19 cellular contexts compared by ENCODE assay signal in the genomic region with DNA sequence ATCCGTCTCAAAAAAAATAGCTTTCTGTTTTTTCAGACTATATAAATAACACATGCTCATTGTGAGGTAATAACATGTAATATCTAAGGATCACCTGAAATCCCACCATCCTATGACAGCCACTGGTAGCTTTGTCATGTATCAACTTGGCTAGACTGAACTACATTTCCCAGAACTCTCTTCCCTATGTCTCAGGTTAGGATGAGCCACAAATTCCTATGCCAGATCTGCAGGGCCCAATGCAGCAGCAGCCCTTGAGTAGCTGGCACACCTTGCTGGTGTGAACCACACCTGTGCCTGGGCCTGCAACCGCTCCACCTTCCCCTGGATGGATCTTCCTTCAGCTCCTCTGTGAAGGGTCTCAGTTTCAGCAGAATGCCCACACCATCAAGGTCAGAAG. TPM values are rescaled to one million over a fixed set of nuclear protein-coding genes. Genes with fewer than 3 reads are reported as not detected.
DNase-seq lines count a peak whose midpoint lies in the region; ATAC-seq and TF ChIP-seq lines count a peak whose summit lies in the region.
"Had no signal": no experiment of that assay in that cellular context is flagged by ENCODE, and none has a peak within 500 bp of the region (broad histone marks: within the 10 kb centered on the region; RNA-seq: fewer than 3 reads in every experiment).

No MANE protein-coding gene starts in this region.

- no peak for DNase-seq in activated CD8-positive, alpha-beta T cell treated with anti-CD3 and anti-CD28 coated beads for 36 hours
- no peak for DNase-seq in activated CD8-positive, alpha-beta T cell treated with anti-CD3 and anti-CD28 coated beads, Interleukin-2, amount 10 ng/mL, durations not matched to agents 7 days and 5 days
- DNase-seq in central memory CD8-positive, alpha-beta T cell (ENCODE audit: low spot score in 2 of 2), result no peak
- DNase-seq in nephron progenitor cell, result no peak
- DNase-seq in ACHN, result no peak
- DNase-seq in NCI-H2196 treated with DMSO at 0.1 percent for 48 hours (lab: John Stamatoyannopoulos, UW; ENCODE audit: unreplicated experiment), result no peak
- DNase-seq: dorsolateral prefrontal cortex, foreskin melanocyte, MM.1S, natural killer cell, NCI-H345, thyroid gland had no signal

- H3K4me1 ChIP-seq in HEK293 (ENCODE audit: control insufficient read depth, insufficient read depth, low read length), result peaks cover 6% of the 10 kb centered on the region
- H3K4me1 ChIP-seq: parathyroid adenoma, thyroid gland had no signal

- no peak for ATAC-seq in activated CD8-positive, alpha-beta T cell treated with anti-CD3 and anti-CD28 coated beads for 36 hours
- ATAC-seq in activated CD8-positive, alpha-beta T cell treated with anti-CD3 and anti-CD28 coated beads, Interleukin-2, amount 10 ng/mL, durations not matched to agents 7 days and 5 days, result no peak
- no peak for ATAC-seq in central memory CD8-positive, alpha-beta T cell (replicated peaks; ENCODE audit: extremely low read depth, poor library complexity, severe bottlenecking)
- no peak for ATAC-seq in GM18511 (IDR thresholded peaks at IDR 0.05; ENCODE audit: unreplicated experiment)
- ATAC-seq: natural killer cell had no signal

- H3K36me3 Mint-ChIP-seq in activated CD8-positive, alpha-beta T cell treated with anti-CD3 and anti-CD28 coated beads for 36 hours (ENCODE audit: low read depth), result peaks cover 42% of the 10 kb centered on the region
- peaks cover 38% of the 10 kb centered on the region for H3K36me3 Mint-ChIP-seq in activated CD8-positive, alpha-beta T cell treated with anti-CD3 and anti-CD28 coated beads, Interleukin-2, amount 10 ng/mL, durations not matched to agents 7 days and 5 days (ENCODE audit: low read depth)
- H3K36me3 Mint-ChIP-seq in central memory CD8-positive, alpha-beta T cell (ENCODE audit: insufficient read depth), result peaks cover 46% of the 10 kb centered on the region
- peaks cover 43% of the 10 kb centered on the region for H3K36me3 Mint-ChIP-seq in nephron progenitor cell (ENCODE audit: low read depth)

- intact Hi-C loops in activated CD8-positive, alpha-beta T cell treated with anti-CD3 and anti-CD28 coated beads for 36 hours (cut with micrococcal nuclease), result no loop called here

- H3K4me3 Mint-ChIP-seq in activated CD8-positive, alpha-beta T cell treated with anti-CD3 and anti-CD28 coated beads for 36 hours, result no peak overlapping the region
- H3K4me3 Mint-ChIP-seq in activated CD8-positive, alpha-beta T cell treated with anti-CD3 and anti-CD28 coated beads, Interleukin-2, amount 10 ng/mL, durations not matched to agents 7 days and 5 days, result no peak overlapping the region
- no peak overlapping the region for H3K4me3 Mint-ChIP-seq in central memory CD8-positive, alpha-beta T cell
- peak overlapping the region; percentile 17 for H3K4me3 Mint-ChIP-seq in nephron progenitor cell
- H3K4me3 Mint-ChIP-seq: activated T-helper 1 cell treated with anti-CD3 and anti-CD28 coated beads, Interleukin-12 subunit alpha, Interleukin-12 subunit beta, Interleukin-2, Interleukin-4 antibody, amounts not matched to agents 30 ng/mL and 10 ng/mL and 1 ng/mL, durations not matched to agents 14 hours and 24 hours and 36 hours; natural killer cell; T-helper 2 cell treated with Interferon-gamma antibody and Interleukin-4, amounts not matched to agents 5 μg/mL and 100 μg/mL, for 36 hours had no signal

- no peaks in the 10 kb centered on the region for H3K27me3 Mint-ChIP-seq in activated CD8-positive, alpha-beta T cell treated with anti-CD3 and anti-CD28 coated beads for 36 hours
- H3K27me3 Mint-ChIP-seq in activated CD8-positive, alpha-beta T cell treated with anti-CD3 and anti-CD28 coated beads, Interleukin-2, amount 10 ng/mL, durations not matched to agents 7 days and 5 days (ENCODE audit: low read depth), result no peaks in the 10 kb centered on the region
- H3K27me3 Mint-ChIP-seq in central memory CD8-positive, alpha-beta T cell, result no peaks in the 10 kb centered on the region
- H3K27me3 Mint-ChIP-seq in nephron progenitor cell (ENCODE audit: low read depth, poor library complexity), result no peaks in the 10 kb centered on the region

- H3K36me3 ChIP-seq in HEK293 (ENCODE audit: control insufficient read depth in 2 of 2, insufficient read depth in 1 of 2, low read length in 2 of 2), result peaks cover 25 to 64% of the 10 kb centered on the region in 2 experiments

- peaks cover 28% of the 10 kb centered on the region for H3K4me1 Mint-ChIP-seq in activated CD8-positive, alpha-beta T cell treated with anti-CD3 and anti-CD28 coated beads for 36 hours (ENCODE audit: low read depth)
- H3K4me1 Mint-ChIP-seq in activated CD8-positive, alpha-beta T cell treated with anti-CD3 and anti-CD28 coated beads, Interleukin-2, amount 10 ng/mL, durations not matched to agents 7 days and 5 days (ENCODE audit: low read depth), result peaks cover 7% of the 10 kb centered on the region
- no peaks in the 10 kb centered on the region for H3K4me1 Mint-ChIP-seq in central memory CD8-positive, alpha-beta T cell
- H3K4me1 Mint-ChIP-seq in nephron progenitor cell, result peaks cover 36% of the 10 kb centered on the region
- H3K4me1 Mint-ChIP-seq: natural killer cell had no signal

- no peak overlapping the region for H3K4me3 ChIP-seq in HEK293 (ENCODE audit: low read depth, low read length)
- H3K4me3 ChIP-seq: dorsolateral prefrontal cortex, SK-N-MC, thyroid gland had no signal

- H3K9me3 ChIP-seq in HEK293 (ENCODE audit: control insufficient read depth, insufficient read depth, low read depth, low read length), result no peaks in the 10 kb centered on the region
- H3K9me3 ChIP-seq: thyroid gland had no signal

- H3K27ac Mint-ChIP-seq in activated CD8-positive, alpha-beta T cell treated with anti-CD3 and anti-CD28 coated beads for 36 hours, result peak overlapping the region; percentile 73
- H3K27ac Mint-ChIP-seq in activated CD8-positive, alpha-beta T cell treated with anti-CD3 and anti-CD28 coated beads, Interleukin-2, amount 10 ng/mL, durations not matched to agents 7 days and 5 days, result no peak overlapping the region
- H3K27ac Mint-ChIP-seq in central memory CD8-positive, alpha-beta T cell (ENCODE audit: low read depth), result peak overlapping the region; percentile 15
- H3K27ac Mint-ChIP-seq in nephron progenitor cell, result peak overlapping the region; percentile 73
- H3K27ac Mint-ChIP-seq: activated T-helper 1 cell treated with anti-CD3 and anti-CD28 coated beads, Interleukin-12 subunit alpha, Interleukin-12 subunit beta, Interleukin-2, Interleukin-4 antibody, amounts not matched to agents 30 ng/mL and 10 ng/mL and 1 ng/mL, durations not matched to agents 14 hours and 24 hours and 36 hours; T-helper 2 cell treated with Interferon-gamma antibody and Interleukin-4, amounts not matched to agents 5 μg/mL and 100 μg/mL, for 36 hours had no signal

- in situ Hi-C loops in ACHN (cut with HindIII; ENCODE audit: low pct_ligation_motif_present, low pct_unique_long_range_greater_than_20kb, low sequenced_read_pairs), result no loop called here

- H3K9me3 Mint-ChIP-seq in activated CD8-positive, alpha-beta T cell treated with anti-CD3 and anti-CD28 coated beads for 36 hours, result no peaks in the 10 kb centered on the region
- no peaks in the 10 kb centered on the region for H3K9me3 Mint-ChIP-seq in activated CD8-positive, alpha-beta T cell treated with anti-CD3 and anti-CD28 coated beads, Interleukin-2, amount 10 ng/mL, durations not matched to agents 7 days and 5 days (ENCODE audit: insufficient read depth)
- no peaks in the 10 kb centered on the region for H3K9me3 Mint-ChIP-seq in central memory CD8-positive, alpha-beta T cell
- no peaks in the 10 kb centered on the region for H3K9me3 Mint-ChIP-seq in nephron progenitor cell
- H3K9me3 Mint-ChIP-seq: activated T-helper 1 cell treated with anti-CD3 and anti-CD28 coated beads, Interleukin-12 subunit alpha, Interleukin-12 subunit beta, Interleukin-2, Interleukin-4 antibody, amounts not matched to agents 30 ng/mL and 10 ng/mL and 1 ng/mL, durations not matched to agents 14 hours and 24 hours and 36 hours; natural killer cell; T-helper 2 cell treated with Interferon-gamma antibody and Interleukin-4, amounts not matched to agents 5 μg/mL and 100 μg/mL, for 36 hours had no signal

- POLR2A ChIA-PET in activated CD8-positive, alpha-beta T cell treated with anti-CD3 and anti-CD28 coated beads for 36 hours (lab: Charles Lee), result interaction anchor here (0.7 to 1.5 kb wide), 4 partner anchors 14 to 90 kb away, joined by 3 to 5 read pairs (median 4); a partner anchor contains a TSS
- POLR2A ChIA-PET in activated CD8-positive, alpha-beta T cell treated with anti-CD3 and anti-CD28 coated beads, Interleukin-2, amount 10 ng/mL, durations not matched to agents 7 days and 5 days (lab: Charles Lee), result interaction anchor here (0.6 kb wide), 1 partner anchor 110 kb away, joined by 3 read pairs; no protein-coding TSS in a partner anchor
- POLR2A ChIA-PET in HEK293 (lab: Yijun Ruan, JAX), result no interaction called here

- TF ChIP-seq CTCF in activated CD8-positive, alpha-beta T cell treated with anti-CD3 and anti-CD28 coated beads for 36 hours (IDR thresholded peaks at IDR 0.05), result no peak
- no peak for TF ChIP-seq CTCF in HEK293 (tag by site-specific recombination; IDR thresholded peaks at IDR 0.05)
- no peak for TF ChIP-seq CTCF in nephron progenitor cell (IDR thresholded peaks at IDR 0.05)

- no peak overlapping the region for H3K27ac ChIP-seq in HEK293 (ENCODE audit: extremely low read depth, low read depth, low read length)
- H3K27ac ChIP-seq: C4-2B, parathyroid adenoma, SK-N-MC, thyroid gland had no signal

- CTCF ChIA-PET in activated CD8-positive, alpha-beta T cell treated with anti-CD3 and anti-CD28 coated beads for 36 hours (lab: Charles Lee), result interaction anchor here (1.0 kb wide), 2 partner anchors 8 to 22 kb away, joined by 3 to 5 read pairs; no protein-coding TSS in a partner anchor
- CTCF ChIA-PET in activated CD8-positive, alpha-beta T cell treated with anti-CD3 and anti-CD28 coated beads, Interleukin-2, amount 10 ng/mL, durations not matched to agents 7 days and 5 days (lab: Charles Lee), result interaction anchor here (0.6 to 1.5 kb wide), 2 partner anchors 11 to 123 kb away, joined by 3 read pairs; no protein-coding TSS in a partner anchor
- CTCF ChIA-PET in HEK293 (lab: Yijun Ruan, JAX), result no interaction called here

RNA-seq across cellular contexts. Expression of a gene that starts 28.1 kb away (rescaled TPM):
- total RNA-seq in activated CD8-positive, alpha-beta T cell treated with anti-CD3 and anti-CD28 coated beads for 36 hours, result 10 to 100 TPM; 51.0 to 59.2 TPM
- total RNA-seq in activated CD8-positive, alpha-beta T cell treated with anti-CD3 and anti-CD28 coated beads, Interleukin-2, amount 10 ng/mL, durations not matched to agents 7 days and 5 days, result 10 to 100 TPM; 41.8 to 42.0 TPM

RNA-seq across cellular contexts. Expression of a gene that starts 28.3 kb away (rescaled TPM):
- 100 to 1,000 TPM; 296 to 306 TPM for total RNA-seq in activated CD8-positive, alpha-beta T cell treated with anti-CD3 and anti-CD28 coated beads for 36 hours
- total RNA-seq in activated CD8-positive, alpha-beta T cell treated with anti-CD3 and anti-CD28 coated beads, Interleukin-2, amount 10 ng/mL, durations not matched to agents 7 days and 5 days, result 100 to 1,000 TPM; 237 TPM

RNA-seq across cellular contexts. Expression of a gene that starts 40.4 kb away (rescaled TPM):
- total RNA-seq in activated CD8-positive, alpha-beta T cell treated with anti-CD3 and anti-CD28 coated beads for 36 hours, result 10 to 100 TPM; 16.1 to 17.6 TPM
- total RNA-seq in activated CD8-positive, alpha-beta T cell treated with anti-CD3 and anti-CD28 coated beads, Interleukin-2, amount 10 ng/mL, durations not matched to agents 7 days and 5 days, result 1 to 10 TPM; 8.4 to 9.6 TPM

RNA-seq across cellular contexts. Expression of a gene that starts 54.1 kb away (rescaled TPM):
- 10 to 100 TPM; 35.9 to 41.6 TPM for total RNA-seq in activated CD8-positive, alpha-beta T cell treated with anti-CD3 and anti-CD28 coated beads for 36 hours
- total RNA-seq in activated CD8-positive, alpha-beta T cell treated with anti-CD3 and anti-CD28 coated beads, Interleukin-2, amount 10 ng/mL, durations not matched to agents 7 days and 5 days, result 10 to 100 TPM; 39.0 to 47.5 TPM
